Comparison of ENCODE assay signal across 26 cellular contexts in genomic region chr6:87817226-87817625, GRCh38.
DNase-seq lines count a peak whose midpoint lies in the region; ATAC-seq and TF ChIP-seq lines count a peak whose summit lies in the region.
"Had no signal": no experiment of that assay in that cellular context is flagged by ENCODE, and none has a peak within 500 bp of the region (broad histone marks: within the 10 kb centered on the region; RNA-seq: fewer than 3 reads in every experiment).

No MANE protein-coding gene starts in this region.

- no peak for TF ChIP-seq CTCF in AG10803 (conservative IDR thresholded peaks at IDR 0.05; ENCODE audit: low read length)
- TF ChIP-seq CTCF in astrocyte of the cerebellum (IDR thresholded peaks at IDR 0.05; ENCODE audit: low read depth, low read length, missing control alignments), result no peak
- no peak for TF ChIP-seq CTCF in smooth muscle cell (IDR thresholded peaks at IDR 0.05; ENCODE audit: borderline replicate concordance, insufficient read depth, poor library complexity, severe bottlenecking)

- H3K4me2 ChIP-seq in smooth muscle cell, result peak overlapping the region; percentile 29

- DNase-seq in AG10803 (ENCODE audit: low read depth) (peak; percentile 24), astrocyte of the cerebellum (ENCODE audit: low read depth) (peak; percentile 67), kidney tubule cell (ENCODE audit: low spot score) (peak; percentile 42), smooth muscle cell (lab: John Stamatoyannopoulos, UW; ENCODE audit: unreplicated experiment) (no peak), globus pallidus (ENCODE audit: low spot score) (no peak)
- DNase-seq in activated T-cell treated with anti-CD3 and anti-CD28 coated beads, Interleukin-2, amount 50 U/mL, for 1 hour, result no peak
- DNase-seq: activated CD4-positive, alpha-beta T cell treated with anti-CD3 and anti-CD28 coated beads for 1 hour; activated CD8-positive, alpha-beta T cell treated with anti-CD3 and anti-CD28 coated beads, Interleukin-2, amount 10 ng/mL, durations not matched to agents 7 days and 5 days; activated naive CD4-positive, alpha-beta T cell treated with anti-CD3 and anti-CD28 coated beads, Interleukin-2, amount 50 U/mL, for 16 hours; amniotic stem cell; C1 segment of cervical spinal cord; COR-L47; Karpas-422; midbrain; naive thymus-derived CD8-positive, alpha-beta T cell; NCI-H1436 treated with DMSO at 0.1 percent for 48 hours; NCI-H2107; NCI-H345; occipital lobe; SHP77 treated with DMSO at 0.1 percent for 48 hours; stimulated activated naive CD4-positive, alpha-beta T cell; SW 1271 had no signal

- no peak for ATAC-seq in HG03439 (IDR thresholded peaks at IDR 0.05; ENCODE audit: unreplicated experiment)
- ATAC-seq: activated CD8-positive, alpha-beta T cell treated with anti-CD3 and anti-CD28 coated beads, Interleukin-2, amount 10 ng/mL, durations not matched to agents 7 days and 5 days; naive thymus-derived CD8-positive, alpha-beta T cell; Panc1 had no signal

- H3K36me3 ChIP-seq in smooth muscle cell (ENCODE audit: low read depth), result no peaks in the 10 kb centered on the region
- H3K36me3 ChIP-seq: suprapubic skin had no signal

- H3K4me1 ChIP-seq in smooth muscle cell (ENCODE audit: low read depth), result no peaks in the 10 kb centered on the region
- H3K4me1 ChIP-seq: suprapubic skin had no signal

- H2AFZ ChIP-seq in smooth muscle cell (ENCODE audit: low read depth), result no peak overlapping the region

- no peaks in the 10 kb centered on the region for H3K9me3 ChIP-seq in smooth muscle cell (replicated peaks; ENCODE audit: low read depth)
- H3K9me3 ChIP-seq: suprapubic skin had no signal

- no peaks in the 10 kb centered on the region for H3F3A ChIP-seq in smooth muscle cell (ENCODE audit: low read depth)

- H3K79me2 ChIP-seq in smooth muscle cell (ENCODE audit: low read depth), result no peaks in the 10 kb centered on the region

- no peaks in the 10 kb centered on the region for H3K27me3 ChIP-seq in smooth muscle cell (ENCODE audit: low read depth)
- H3K27me3 ChIP-seq: suprapubic skin had no signal

- no peak overlapping the region for H3K9ac ChIP-seq in smooth muscle cell (ENCODE audit: low read depth)

- in situ Hi-C loops in astrocyte of the cerebellum (cut with HindIII; ENCODE audit: low sequenced_read_pairs), result no loop called here

- H3K27ac ChIP-seq in smooth muscle cell (ENCODE audit: low read depth), result peak overlapping the region; percentile 29
- H3K27ac ChIP-seq: skin epidermis, suprapubic skin had no signal

- H3K4me3 ChIP-seq in AG10803 (ENCODE audit: low read length), result no peak overlapping the region
- no peak overlapping the region for H3K4me3 ChIP-seq in astrocyte of the cerebellum (ENCODE audit: low read depth, low read length)
- H3K4me3 ChIP-seq in smooth muscle cell, result no peak overlapping the region
- H3K4me3 ChIP-seq: skin epidermis, suprapubic skin had no signal

- H4K20me1 ChIP-seq in smooth muscle cell (ENCODE audit: low read depth), result no peaks in the 10 kb centered on the region

Comparison
In these comparisons a context has a peak if more than half of its experiments do, and no peak if none do; other contexts are left out.
1. DNase-seq: peak in AG10803 (single experiment), astrocyte of the cerebellum (single experiment) and kidney tubule cell (single experiment); none in smooth muscle cell (single experiment), globus pallidus (single experiment) and activated T-cell treated with anti-CD3 and anti-CD28 coated beads, Interleukin-2, amount 50 U/mL, for 1 hour (single experiment).